28 cellular contexts compared by ENCODE assay signal in genomic region chr5:154501566-154501965, GRCh38. TPM values are rescaled to one million over a fixed set of nuclear protein-coding genes. Genes with fewer than 3 reads are reported as not detected.
"Had no signal": no experiment of that assay in that cellular context is flagged by ENCODE, and none has a peak within 500 bp of the region (broad histone marks: within the 10 kb centered on the region; RNA-seq: fewer than 3 reads in every experiment).

No MANE protein-coding gene starts in this region.

- H3K36me3 Mint-ChIP-seq: activated naive CD8-positive, alpha-beta T cell; stimulated activated effector memory CD8-positive, alpha-beta T cell treated with anti-CD3 and anti-CD28 coated beads, Interleukin-12 subunit alpha, Interleukin-12 subunit beta, amount 100 ng/mL, for 72 hours; type B pancreatic cell had no signal

- H3K9me3 Mint-ChIP-seq: activated CD8-positive, alpha-beta T cell treated with anti-CD3 and anti-CD28 coated beads for 36 hours; activated T-helper 2 cell treated with anti-CD3 and anti-CD28 coated beads, Interferon-gamma antibody, Interleukin-2, Interleukin-4, amounts not matched to agents 10 μg/mL and 5 μg/mL and 100 μg/mL, durations not matched to agents 14 hours and 24 hours and 36 hours; nephron; stimulated activated effector memory CD8-positive, alpha-beta T cell treated with anti-CD3 and anti-CD28 coated beads, Interleukin-12 subunit alpha, Interleukin-12 subunit beta, amount 100 ng/mL, for 72 hours; stimulated activated naive CD8-positive, alpha-beta T cell treated with anti-CD3 and anti-CD28 coated beads, Interleukin-15, amount 100 ng/mL, for 72 hours; type B pancreatic cell had no signal

- H3K27ac Mint-ChIP-seq: activated CD8-positive, alpha-beta T cell treated with anti-CD3 and anti-CD28 coated beads for 36 hours; activated naive CD8-positive, alpha-beta T cell; activated T-helper 2 cell treated with anti-CD3 and anti-CD28 coated beads, Interferon-gamma antibody, Interleukin-2, Interleukin-4, amounts not matched to agents 10 μg/mL and 5 μg/mL and 100 μg/mL, durations not matched to agents 14 hours and 24 hours and 36 hours; nephron; progenitor cell of endocrine pancreas; stimulated activated effector memory CD8-positive, alpha-beta T cell treated with anti-CD3 and anti-CD28 coated beads, Interleukin-12 subunit alpha, Interleukin-12 subunit beta, amount 100 ng/mL, for 72 hours; stimulated activated naive CD8-positive, alpha-beta T cell treated with anti-CD3 and anti-CD28 coated beads, Interleukin-15, amount 100 ng/mL, for 72 hours; type B pancreatic cell had no signal

- H3K4me3 Mint-ChIP-seq: activated CD8-positive, alpha-beta T cell treated with anti-CD3 and anti-CD28 coated beads for 36 hours; activated naive CD8-positive, alpha-beta T cell; nephron; stimulated activated effector memory CD8-positive, alpha-beta T cell treated with anti-CD3 and anti-CD28 coated beads, Interleukin-12 subunit alpha, Interleukin-12 subunit beta, amount 100 ng/mL, for 72 hours; stimulated activated naive CD8-positive, alpha-beta T cell treated with anti-CD3 and anti-CD28 coated beads, Interleukin-15, amount 100 ng/mL, for 72 hours; type B pancreatic cell had no signal

- ATAC-seq: activated CD8-positive, alpha-beta T cell treated with anti-CD3 and anti-CD28 coated beads for 36 hours; left cardiac atrium; left ventricle myocardium superior; right lobe of liver; stimulated activated effector memory CD8-positive, alpha-beta T cell treated with anti-CD3 and anti-CD28 coated beads, Interleukin-12 subunit alpha, Interleukin-12 subunit beta, amount 100 ng/mL, for 72 hours; stimulated activated naive CD8-positive, alpha-beta T cell treated with anti-CD3 and anti-CD28 coated beads, Interleukin-15, amount 100 ng/mL, for 72 hours had no signal

- DNase-seq: activated CD4-positive, alpha-beta T cell treated with anti-CD3 and anti-CD28 coated beads, Interleukin-2, amount 50 U/mL, for 1 hour; activated CD8-positive, alpha-beta T cell treated with anti-CD3 and anti-CD28 coated beads for 36 hours; activated naive CD4-positive, alpha-beta T cell; activated T-cell treated with anti-CD3 and anti-CD28 coated beads, Interleukin-2, amount 50 U/mL, for 48 hours; anterior cingulate cortex; dermis blood vessel endothelial cell; effector CD4-positive, alpha-beta T cell; esophagus squamous epithelium; foreskin melanocyte; left cardiac atrium; left ventricle myocardium superior; right lobe of liver; stimulated activated CD4-positive, alpha-beta T cell treated with anti-CD3 and anti-CD28 coated beads, Interleukin-12 subunit alpha, Interleukin-12 subunit beta, amount 100 ng/mL, for 4 hours; stimulated activated CD4-positive, alpha-beta T cell treated with anti-CD3 and anti-CD28 coated beads, Interleukin-4, amount 100 ng/mL, for 24 hours; stimulated activated naive CD8-positive, alpha-beta T cell treated with anti-CD3 and anti-CD28 coated beads, Interleukin-15, amount 100 ng/mL, for 72 hours; substantia nigra; T-helper 2 cell had no signal

- H3K4me1 Mint-ChIP-seq: nephron had no signal

RNA-seq across cellular contexts. Expression of gene HAND1, which starts 23.5 kb away (rescaled TPM):
- total RNA-seq: activated CD8-positive, alpha-beta T cell treated with anti-CD3 and anti-CD28 coated beads for 36 hours; activated T-helper 2 cell treated with anti-CD3 and anti-CD28 coated beads, Interferon-gamma antibody, Interleukin-2, Interleukin-4, amounts not matched to agents 10 μg/mL and 5 μg/mL and 100 μg/mL, durations not matched to agents 14 hours and 24 hours and 36 hours; dermis blood vessel endothelial cell; esophagus squamous epithelium; lung microvascular endothelial cell; osteoblast; renal cortical epithelial cell; right lobe of liver; skeletal muscle tissue; vagina had no signal
